In the genomic region with DNA sequence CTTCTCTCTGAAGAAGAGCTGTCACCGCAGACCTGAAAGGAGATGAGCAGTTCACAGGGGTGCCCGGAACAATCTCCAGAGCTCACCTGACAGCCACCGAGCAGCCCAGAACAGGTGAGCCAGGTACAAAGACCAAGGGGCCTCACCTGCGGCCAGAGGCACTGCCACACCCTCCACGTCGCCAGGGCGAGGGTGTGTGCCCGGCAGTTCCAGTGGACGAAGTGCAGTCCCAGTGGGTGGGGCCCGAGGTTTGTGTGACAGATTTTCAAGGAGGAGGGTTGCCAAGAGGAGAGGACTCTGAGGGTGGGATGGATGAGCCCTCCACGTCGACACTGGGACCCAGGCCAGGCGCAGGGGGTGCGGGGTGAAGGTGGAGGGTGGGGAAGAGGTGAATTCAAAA, we compare ENCODE assay signal across 1 cellular context.
TF ChIP-seq lines count a peak whose summit lies in the region.

No MANE protein-coding gene starts in this region.

TF ChIP-seq in WTC11, 78 proteins besides CTCF, POLR2A, EP300 and RAD21:
- TF ChIP-seq ZSCAN18 (CRISPR knock-in tag; IDR thresholded peaks at IDR 0.05) (no peak), IRF2 (CRISPR knock-in tag; IDR thresholded peaks at IDR 0.05; ENCODE audit: borderline replicate concordance, low read depth) (no peak)
- TF ChIP-seq, protein P1, sequence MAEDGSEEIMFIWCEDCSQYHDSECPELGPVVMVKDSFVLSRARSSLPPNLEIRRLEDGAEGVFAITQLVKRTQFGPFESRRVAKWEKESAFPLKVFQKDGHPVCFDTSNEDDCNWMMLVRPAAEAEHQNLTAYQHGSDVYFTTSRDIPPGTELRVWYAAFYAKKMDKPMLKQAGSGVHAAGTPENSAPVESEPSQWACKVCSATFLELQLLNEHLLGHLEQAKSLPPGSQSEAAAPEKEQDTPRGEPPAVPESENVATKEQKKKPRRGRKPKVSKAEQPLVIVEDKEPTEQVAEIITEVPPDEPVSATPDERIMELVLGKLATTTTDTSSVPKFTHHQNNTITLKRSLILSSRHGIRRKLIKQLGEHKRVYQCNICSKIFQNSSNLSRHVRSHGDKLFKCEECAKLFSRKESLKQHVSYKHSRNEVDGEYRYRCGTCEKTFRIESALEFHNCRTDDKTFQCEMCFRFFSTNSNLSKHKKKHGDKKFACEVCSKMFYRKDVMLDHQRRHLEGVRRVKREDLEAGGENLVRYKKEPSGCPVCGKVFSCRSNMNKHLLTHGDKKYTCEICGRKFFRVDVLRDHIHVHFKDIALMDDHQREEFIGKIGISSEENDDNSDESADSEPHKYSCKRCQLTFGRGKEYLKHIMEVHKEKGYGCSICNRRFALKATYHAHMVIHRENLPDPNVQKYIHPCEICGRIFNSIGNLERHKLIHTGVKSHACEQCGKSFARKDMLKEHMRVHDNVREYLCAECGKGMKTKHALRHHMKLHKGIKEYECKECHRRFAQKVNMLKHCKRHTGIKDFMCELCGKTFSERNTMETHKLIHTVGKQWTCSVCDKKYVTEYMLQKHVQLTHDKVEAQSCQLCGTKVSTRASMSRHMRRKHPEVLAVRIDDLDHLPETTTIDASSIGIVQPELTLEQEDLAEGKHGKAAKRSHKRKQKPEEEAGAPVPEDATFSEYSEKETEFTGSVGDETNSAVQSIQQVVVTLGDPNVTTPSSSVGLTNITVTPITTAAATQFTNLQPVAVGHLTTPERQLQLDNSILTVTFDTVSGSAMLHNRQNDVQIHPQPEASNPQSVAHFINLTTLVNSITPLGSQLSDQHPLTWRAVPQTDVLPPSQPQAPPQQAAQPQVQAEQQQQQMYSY (CRISPR knock-in tag; IDR thresholded peaks at IDR 0.05): no peak
- TF ChIP-seq, protein P2, sequence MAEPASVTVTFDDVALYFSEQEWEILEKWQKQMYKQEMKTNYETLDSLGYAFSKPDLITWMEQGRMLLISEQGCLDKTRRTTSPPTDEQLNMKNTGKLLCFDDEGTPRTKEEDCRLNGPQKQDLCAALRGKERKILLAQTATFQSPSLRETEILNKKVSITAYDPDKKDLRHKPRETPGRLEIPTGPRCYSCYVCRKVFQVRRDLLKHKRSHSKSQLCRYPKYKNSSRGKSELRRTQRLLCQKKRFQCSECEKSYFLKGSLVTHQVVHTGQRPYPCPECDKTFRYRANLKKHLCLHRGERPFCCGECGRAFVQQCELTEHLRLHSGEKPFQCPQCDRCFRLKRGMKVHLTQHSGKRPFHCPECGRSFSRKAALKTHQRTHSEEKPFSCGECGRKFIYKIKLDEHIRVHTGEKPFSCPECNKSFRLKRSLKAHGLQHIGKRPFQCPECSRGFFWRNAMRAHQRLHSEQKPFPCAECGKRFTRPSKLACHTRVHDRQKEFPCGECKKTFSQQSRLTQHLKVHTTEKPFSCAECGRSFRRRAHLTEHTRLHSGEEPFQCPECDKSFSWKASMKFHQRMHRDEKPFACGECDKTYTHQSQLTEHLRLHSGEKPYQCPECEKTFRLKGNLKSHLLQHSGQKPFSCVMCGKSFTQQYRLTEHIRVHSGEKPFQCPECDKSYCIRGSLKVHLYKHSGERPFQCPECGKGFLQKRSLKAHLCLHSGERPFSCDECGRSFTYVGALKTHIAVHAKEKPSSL (CRISPR knock-in tag; conservative IDR thresholded peaks at IDR 0.05): no peak
